8 cellular contexts compared by ENCODE assay signal in the genomic region with DNA sequence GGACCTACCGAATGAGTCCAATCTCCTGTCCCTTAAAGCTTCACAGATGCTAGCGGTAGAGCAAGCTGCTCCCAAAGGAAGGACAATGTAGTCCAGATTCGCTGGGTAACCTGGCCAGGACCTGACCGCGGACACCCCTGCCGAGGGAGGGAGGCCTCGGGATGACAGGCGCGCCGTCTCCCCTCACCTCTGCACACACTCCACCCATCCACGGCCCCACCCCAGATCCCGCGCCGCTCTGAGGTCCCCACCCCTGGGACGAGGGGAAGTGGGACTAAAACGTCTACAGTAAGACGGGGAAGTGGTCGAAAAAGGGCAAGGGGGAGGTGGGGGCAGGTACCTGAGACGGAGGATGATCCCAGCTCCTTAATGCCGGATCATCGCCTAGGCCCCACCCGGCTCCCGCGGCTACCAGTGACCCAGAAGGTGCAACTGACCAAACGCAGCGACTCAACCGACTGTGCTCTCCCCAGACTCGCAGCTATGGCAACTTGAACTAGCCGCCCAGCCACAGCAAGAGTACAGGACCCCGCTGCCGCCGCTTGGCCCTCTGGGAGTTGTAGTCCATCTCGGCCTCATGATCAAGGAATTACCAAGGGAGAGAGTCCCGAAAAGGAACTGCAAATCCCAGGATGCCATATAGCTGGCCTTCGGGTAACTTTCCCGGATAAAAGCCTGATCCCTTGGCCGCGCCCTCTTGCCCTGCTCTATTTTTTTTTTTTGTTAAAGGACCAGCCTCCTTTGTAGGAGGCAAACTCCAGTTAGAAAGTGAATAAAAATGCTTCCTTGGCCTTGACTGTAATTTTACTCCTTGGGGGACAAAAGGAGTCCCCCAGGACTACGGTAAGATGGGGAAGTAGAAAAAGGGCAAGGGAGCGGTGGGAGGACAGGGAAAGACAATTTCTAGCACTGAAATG. TPM values are rescaled to one million over a fixed set of nuclear protein-coding genes. Genes with fewer than 3 reads are reported as not detected.
DNase-seq lines count a peak whose midpoint lies in the region; ATAC-seq and TF ChIP-seq lines count a peak whose summit lies in the region.

CEP128 (minus strand) TSS at position 498 of the 917 bp plus-strand sequence.

- peak within 1 kb of the TSS; percentile 44 for H3K27ac ChIP-seq in upper lobe of right lung

- peak; percentile 94 for DNase-seq in NCI-H146 (lab: John Stamatoyannopoulos, UW)
- peak; percentile 92 for DNase-seq in amniotic stem cell (lab: John Stamatoyannopoulos, UW)
- peak; percentile 97 for DNase-seq in left cardiac atrium
- DNase-seq in posterior vena cava (ENCODE audit: low spot score) = peak; percentile 98
- peak; percentile 97 for DNase-seq in upper lobe of right lung

- TF ChIP-seq POLR2A in GM15510 (IDR thresholded peaks at IDR 0.05; ENCODE audit: borderline replicate concordance, extremely low read depth, insufficient read length) = peak; percentile 48

- TF ChIP-seq CTCF in upper lobe of right lung (IDR thresholded peaks at IDR 0.05) = no peak

- intact Hi-C loops in left cardiac atrium (cut with DNase I) = loop anchor here in 1 of 2 donors (5.0 kb wide), 1 partner anchor 226 kb away; no protein-coding TSS in a partner anchor
- intact Hi-C loops in posterior vena cava (cut with DNase I) = no loop called here
- intact Hi-C loops in upper lobe of right lung (cut with DNase I) = no loop called here

- H3K4me3 Mint-ChIP-seq in T-helper 1 cell treated with Interleukin-12 subunit alpha and Interleukin-12 subunit beta and Interleukin-4 antibody, amounts not matched to agents 30 μg/mL and 1 μg/mL, for 36 hours = peak within 1 kb of the TSS; percentile 90

- ATAC-seq in HG02870 (IDR thresholded peaks at IDR 0.05; ENCODE audit: unreplicated experiment) (peak; percentile 99), left cardiac atrium (peak; percentile 100), upper lobe of right lung (peak; percentile 100)

- H3K9me3 ChIP-seq in upper lobe of right lung = no peaks in the 10 kb centered on the region

- peak within 1 kb of the TSS; percentile 79 for H3K4me3 ChIP-seq in upper lobe of right lung

- no peaks in the 10 kb centered on the region for H3K36me3 Mint-ChIP-seq in T-helper 1 cell treated with Interleukin-12 subunit alpha and Interleukin-12 subunit beta and Interleukin-4 antibody, amounts not matched to agents 30 μg/mL and 1 μg/mL, for 36 hours (ENCODE audit: low read depth)

- no peaks in the 10 kb centered on the region for H3K27me3 Mint-ChIP-seq in T-helper 1 cell treated with Interleukin-12 subunit alpha and Interleukin-12 subunit beta and Interleukin-4 antibody, amounts not matched to agents 30 μg/mL and 1 μg/mL, for 36 hours (ENCODE audit: low read depth)

- H3K4me1 Mint-ChIP-seq in T-helper 1 cell treated with Interleukin-12 subunit alpha and Interleukin-12 subunit beta and Interleukin-4 antibody, amounts not matched to agents 30 μg/mL and 1 μg/mL, for 36 hours (ENCODE audit: low read depth) = peaks cover 27% of the 10 kb centered on the region

- peaks cover 5% of the 10 kb centered on the region for H3K9me3 Mint-ChIP-seq in T-helper 1 cell treated with Interleukin-12 subunit alpha and Interleukin-12 subunit beta and Interleukin-4 antibody, amounts not matched to agents 30 μg/mL and 1 μg/mL, for 36 hours

- peaks cover 6% of the 10 kb centered on the region for H3K4me1 ChIP-seq in upper lobe of right lung

- H3K36me3 ChIP-seq in upper lobe of right lung = no peaks in the 10 kb centered on the region

- H3K27me3 ChIP-seq in upper lobe of right lung = no peaks in the 10 kb centered on the region

- peak within 1 kb of the TSS; percentile 90 for H3K27ac Mint-ChIP-seq in T-helper 1 cell treated with Interleukin-12 subunit alpha and Interleukin-12 subunit beta and Interleukin-4 antibody, amounts not matched to agents 30 μg/mL and 1 μg/mL, for 36 hours

RNA-seq across cellular contexts. Expression of gene CEP128, which starts in this region (rescaled TPM):
- total RNA-seq in left cardiac atrium (1 to 10 TPM; 4.0 to 5.2 TPM), posterior vena cava (10 to 100 TPM in 1 of 2 donors, 1 to 10 TPM in 1; 8.3 to 12.5 TPM), upper lobe of right lung (6.1 TPM)

Comparison
In these comparisons a context has a peak if more than half of its experiments do, and no peak if none do; other contexts are left out.
1. Peak in every context shown above with its lines: DNase-seq, ATAC-seq, H3K4me3 ChIP-seq and H3K27ac ChIP-seq.